ENCODE assay signal across 12 cellular contexts in genomic region chr10:28327494-28327886, GRCh38. TPM values are rescaled to one million over a fixed set of nuclear protein-coding genes. Genes with fewer than 3 reads are reported as not detected.
A peak's percentile ranks its signal among the peaks of the same experiment; 100 is the strongest.
DNase-seq lines count a peak whose midpoint lies in the region; ATAC-seq and TF ChIP-seq lines count a peak whose summit lies in the region.
"Had no signal": no experiment of that assay in that cellular context is flagged by ENCODE, and none has a peak within 500 bp of the region (broad histone marks: within the 10 kb centered on the region; RNA-seq: fewer than 3 reads in every experiment).

No MANE protein-coding gene starts in this region.

- DNase-seq in GM23338 (ENCODE audit: low spot score) (no peak), adipocyte (ENCODE audit: low read depth) (peak; percentile 46), heart right ventricle (no peak), sciatic nerve (ENCODE audit: low spot score) (no peak)
- DNase-seq: activated CD4-positive, alpha-beta T cell treated with anti-CD3 and anti-CD28 coated beads for 1 hour; activated naive CD4-positive, alpha-beta T cell; COR-L47 had no signal

- H3K4me1 ChIP-seq in GM23338 (ENCODE audit: insufficient read depth) (peaks cover 12% of the 10 kb centered on the region; the same call in 1 of the 2 replicates), adipocyte (ENCODE audit: control insufficient read depth, insufficient read depth, low read length) (peaks cover 23% of the 10 kb centered on the region), heart right ventricle (peaks cover 2 to 41% (median 20%) of the 10 kb centered on the region in 9 donors), skeletal muscle tissue (ENCODE audit: control insufficient read depth in 3 of 3, insufficient read depth in 3 of 3, low read length in 3 of 3) (peaks cover 9 to 17% (median 16%) of the 10 kb centered on the region in 3 donors)

- H3K9ac ChIP-seq in adipocyte (ENCODE audit: low read length) (no peak overlapping the region), skeletal muscle tissue (ENCODE audit: low read depth in 1 of 3, low read length in 3 of 3) (peak overlapping the region in 2 of 3 donors; percentile 51 to 55)

- H3K27ac Mint-ChIP-seq in GM23338, result no peak overlapping the region
- no peak overlapping the region for H3K27ac Mint-ChIP-seq in stimulated activated memory B cell treated with anti-CD40 and anti-IgM and Interleukin-4, amounts not matched to agents 10 μg/mL and 1 μg/mL and 100 μg/mL, for 72 hours
- H3K27ac Mint-ChIP-seq: endodermal cell had no signal

- no peaks in the 10 kb centered on the region for H3K9me3 Mint-ChIP-seq in GM23338
- H3K9me3 Mint-ChIP-seq in stimulated activated memory B cell treated with anti-CD40 and anti-IgM and Interleukin-4, amounts not matched to agents 10 μg/mL and 1 μg/mL and 100 μg/mL, for 72 hours, result no peaks in the 10 kb centered on the region
- H3K9me3 Mint-ChIP-seq: endodermal cell had no signal

- H3K4me1 Mint-ChIP-seq in GM23338, result peaks cover 14% of the 10 kb centered on the region
- H3K4me1 Mint-ChIP-seq in stimulated activated memory B cell treated with anti-CD40 and anti-IgM and Interleukin-4, amounts not matched to agents 10 μg/mL and 1 μg/mL and 100 μg/mL, for 72 hours, result peaks cover 23% of the 10 kb centered on the region

- H3K27me3 ChIP-seq in GM23338 (ENCODE audit: insufficient read depth) (no peaks in the 10 kb centered on the region), adipocyte (replicated peaks; ENCODE audit: control insufficient read depth, insufficient read depth, low read length) (no peaks in the 10 kb centered on the region), heart right ventricle (no peaks in the 10 kb centered on the region), skeletal muscle tissue (ENCODE audit: control insufficient read depth in 3 of 3, insufficient read depth in 3 of 3, low read length in 3 of 3) (no peaks in the 10 kb centered on the region)

- H4K20me1 ChIP-seq in GM23338 (replicated peaks; ENCODE audit: insufficient read depth), result no peaks in the 10 kb centered on the region

- TF ChIP-seq CTCF in GM23338 (conservative IDR thresholded peaks at IDR 0.05; ENCODE audit: low read depth in 2 of 2) (no peak), heart right ventricle (IDR thresholded peaks at IDR 0.05) (no peak)

- no peak overlapping the region for H3K27ac ChIP-seq in GM23338 (ENCODE audit: low read depth)
- peak overlapping the region; percentile 42 to 90 (median 80) for H3K27ac ChIP-seq in heart right ventricle
- peak overlapping the region; percentile 78 for H3K27ac ChIP-seq in skeletal muscle tissue (ENCODE audit: low read depth, low read length)

- H3F3A ChIP-seq in GM23338 (replicated peaks; ENCODE audit: low read depth), result no peaks in the 10 kb centered on the region

- H3K36me3 ChIP-seq in GM23338 (ENCODE audit: insufficient read depth), result no peaks in the 10 kb centered on the region
- H3K36me3 ChIP-seq in adipocyte (ENCODE audit: control insufficient read depth, insufficient read depth, low read length, severe bottlenecking), result no peaks in the 10 kb centered on the region
- H3K36me3 ChIP-seq in heart right ventricle, result no peaks in the 10 kb centered on the region
- H3K36me3 ChIP-seq in skeletal muscle tissue (ENCODE audit: control insufficient read depth in 3 of 3, insufficient read depth in 3 of 3, low read length in 3 of 3), result no peaks in the 10 kb centered on the region

- H3K36me3 Mint-ChIP-seq in GM23338 (ENCODE audit: low read depth), result no peaks in the 10 kb centered on the region
- no peaks in the 10 kb centered on the region for H3K36me3 Mint-ChIP-seq in stimulated activated memory B cell treated with anti-CD40 and anti-IgM and Interleukin-4, amounts not matched to agents 10 μg/mL and 1 μg/mL and 100 μg/mL, for 72 hours

- H3K9me3 ChIP-seq in adipocyte (ENCODE audit: control insufficient read depth, low read length) (no peaks in the 10 kb centered on the region), heart right ventricle (no peaks in the 10 kb centered on the region), skeletal muscle tissue (ENCODE audit: control insufficient read depth in 3 of 3, low read length in 3 of 3) (no peaks in the 10 kb centered on the region)

- H3K9me2 ChIP-seq in GM23338 (ENCODE audit: insufficient read depth), result no peaks in the 10 kb centered on the region

- H3K4me3 ChIP-seq in GM23338 (no peak overlapping the region), adipocyte (ENCODE audit: low read length) (peak overlapping the region; percentile 1), heart right ventricle (peak overlapping the region in 4 of 10 donors; percentile 9 to 32 (median 24)), skeletal muscle tissue (ENCODE audit: low read length in 3 of 3) (no peak overlapping the region)

- H2AFZ ChIP-seq in GM23338, result 0 out of 2 replicates have a peak overlapping the region, but pooled peaks have one; percentile 2

- H3K79me2 ChIP-seq in GM23338 (replicated peaks; ENCODE audit: insufficient read depth), result no peaks in the 10 kb centered on the region

- ATAC-seq in GM23338 (no peak), heart right ventricle (peak in 7 of 8 donors; percentile 22 to 62 (median 46)), sciatic nerve (no peak), GM21526 (IDR thresholded peaks at IDR 0.05; ENCODE audit: low FRiP score, unreplicated experiment) (no peak), GM21825 (IDR thresholded peaks at IDR 0.05; ENCODE audit: unreplicated experiment) (no peak)
- no peak for ATAC-seq in stimulated activated memory B cell treated with anti-CD40 and anti-IgM and Interleukin-4, amounts not matched to agents 10 μg/mL and 1 μg/mL and 100 μg/mL, for 72 hours

- 19 to 25% methylated on average over 3 of the region's 3 CpGs for WGBS in heart right ventricle, 2 donors

- intact Hi-C loops in heart right ventricle (cut with DNase I) (loop anchor here in 1 of 10 donors (1.0 kb wide), 1 partner anchor 24 kb away; the partner anchor contains the start of gene MPP7), sciatic nerve (cut with DNase I) (no loop called here)

- H3K27me3 Mint-ChIP-seq in GM23338 (ENCODE audit: insufficient read depth, low read depth, poor library complexity), result no peaks in the 10 kb centered on the region
- no peaks in the 10 kb centered on the region for H3K27me3 Mint-ChIP-seq in stimulated activated memory B cell treated with anti-CD40 and anti-IgM and Interleukin-4, amounts not matched to agents 10 μg/mL and 1 μg/mL and 100 μg/mL, for 72 hours

- no peak overlapping the region for H3K4me3 Mint-ChIP-seq in GM23338
- H3K4me3 Mint-ChIP-seq in stimulated activated memory B cell treated with anti-CD40 and anti-IgM and Interleukin-4, amounts not matched to agents 10 μg/mL and 1 μg/mL and 100 μg/mL, for 72 hours, result no peak overlapping the region
- H3K4me3 Mint-ChIP-seq: endodermal cell had no signal

- peak overlapping the region; percentile 8; the same call in 1 of the 2 replicates for H3K4me2 ChIP-seq in GM23338

RNA-seq across cellular contexts. Expression of gene MPP7, which starts 24.6 kb away (rescaled TPM):
- total RNA-seq in GM23338 (2014; rRNA removed; shearing (Covaris generic)), result 8.0 and 9.4 TPM in 2 replicates
- polyA plus RNA-seq in GM23338 (2016; fragmentation: Nextera tagmentation; extraction: Ambion mirVana) (3.9 and 5.0 TPM in 2 replicates), heart right ventricle (1 to 10 TPM; 3.1 to 3.5 TPM)
- total RNA-seq in heart right ventricle (10 to 100 TPM; 10.4 to 20.0 (median 15.1) TPM), skeletal muscle tissue (5.7 TPM), sciatic nerve (7.8 TPM)

Comparison
In these comparisons a context has a peak if more than half of its experiments do, and no peak if none do; other contexts are left out.
1. ATAC-seq: peak in heart right ventricle (7 of 8); none in GM23338 (single experiment), sciatic nerve (single experiment), GM21526 (single experiment), GM21825 (single experiment) and stimulated activated memory B cell treated with anti-CD40 and anti-IgM and Interleukin-4, amounts not matched to agents 10 μg/mL and 1 μg/mL and 100 μg/mL, for 72 hours (single experiment).